ENCODE assay signal across 8 cellular contexts in genomic region chr2:145729481-145729880, GRCh38.
"Had no signal": no experiment of that assay in that cellular context is flagged by ENCODE, and none has a peak within 500 bp of the region (broad histone marks: within the 10 kb centered on the region; RNA-seq: fewer than 3 reads in every experiment).

No MANE protein-coding gene starts in this region.

- H3K4me2 ChIP-seq: GM23338 had no signal

- H3K4me1 ChIP-seq: HAP-1 had no signal

- H3K9me3 Mint-ChIP-seq: GM23338, HFFc6, IgD-negative memory B cell had no signal

- H3K9me3 ChIP-seq: HAP-1 had no signal

- DNase-seq: H7, HFFc6 had no signal

- H2AFZ ChIP-seq: GM23338 had no signal

- FAIRE-seq: H1, HTR-8/SVneo had no signal

- H3K27ac Mint-ChIP-seq: GM23338, HFFc6, IgD-negative memory B cell had no signal

- H3K27me3 Mint-ChIP-seq: IgD-negative memory B cell had no signal

- H3K4me1 Mint-ChIP-seq: GM23338, IgD-negative memory B cell had no signal

- ATAC-seq: GM23338, HCT116 had no signal

- H3K4me3 ChIP-seq: GM23338, HAP-1 had no signal

- H3K36me3 ChIP-seq: HAP-1 had no signal

- H3K4me3 Mint-ChIP-seq: GM23338, HFFc6, IgD-negative memory B cell had no signal
